In genomic region chr20:64049887-64050260, GRCh38 we compare ENCODE assay signal across 1 cellular context.
A peak's percentile ranks its signal among the peaks of the same experiment; 100 is the strongest.
TF ChIP-seq lines count a peak whose summit lies in the region.

No MANE protein-coding gene starts in this region.

TF ChIP-seq in H1, 55 proteins besides CTCF, POLR2A, EP300 and RAD21:
- no peak for TF ChIP-seq RXRA (IDR thresholded peaks at IDR 0.05; ENCODE audit: insufficient read depth, low read depth, low read length)
- TF ChIP-seq POLR2AphosphoS5 (IDR thresholded peaks at IDR 0.05; ENCODE audit: low read depth, low read length): no peak
- no peak for TF ChIP-seq BRCA1 (IDR thresholded peaks at IDR 0.05; ENCODE audit: low read depth, low read length)
- TF ChIP-seq HDAC2 (IDR thresholded peaks at IDR 0.05; ENCODE audit: borderline replicate concordance in 1 of 2, low read depth in 2 of 2, low read length in 2 of 2): no peak
- no peak for TF ChIP-seq JUN (IDR thresholded peaks at IDR 0.05; ENCODE audit: low read depth, low read length)
- no peak for TF ChIP-seq ASH2L (IDR thresholded peaks at IDR 0.05; ENCODE audit: low read length)
- peak; percentile 64 for TF ChIP-seq SUZ12 (IDR thresholded peaks at IDR 0.05; ENCODE audit: low read length)
- no peak for TF ChIP-seq CTBP2 (IDR thresholded peaks at IDR 0.05; ENCODE audit: borderline replicate concordance, insufficient read depth, insufficient read length, low read length)
- peak; percentile 47 for TF ChIP-seq EZH2 (IDR thresholded peaks at IDR 0.05; ENCODE audit: low read depth, low read length, severe bottlenecking)
- no peak for TF ChIP-seq SAP30 (IDR thresholded peaks at IDR 0.05; ENCODE audit: insufficient read depth, insufficient replicate concordance, low read length)
